Comparison of ENCODE assay signal across 8 cellular contexts in the genomic region with DNA sequence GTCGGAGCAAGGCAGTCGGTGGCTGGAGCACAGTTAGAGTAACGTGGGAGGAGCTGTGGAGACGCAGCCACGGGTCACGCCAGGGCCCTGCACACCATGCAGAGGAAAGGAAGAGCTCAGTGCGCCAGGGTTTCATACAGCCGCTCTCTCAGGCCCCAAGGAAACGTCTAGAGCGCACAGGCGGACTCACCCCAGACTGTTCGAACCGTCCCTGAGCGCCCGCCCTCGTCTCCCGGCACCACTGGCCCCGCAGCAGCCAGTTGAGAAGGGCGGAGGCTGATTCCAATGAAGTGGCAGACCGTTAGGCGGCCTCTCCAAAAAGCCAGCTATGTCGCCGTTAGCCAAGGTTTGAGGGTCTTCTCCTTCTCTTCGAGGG. TPM values are rescaled to one million over a fixed set of nuclear protein-coding genes. Genes with fewer than 3 reads are reported as not detected.
DNase-seq lines count a peak whose midpoint lies in the region; ATAC-seq and TF ChIP-seq lines count a peak whose summit lies in the region.

No MANE protein-coding gene starts in this region.

- H4K12ac ChIP-seq in trophoblast cell (ENCODE audit: low read depth, low read length) = no peak overlapping the region

- H3K36me3 Mint-ChIP-seq in activated T-cell treated with anti-CD3 and anti-CD28 coated beads, Interleukin-2, amount 50 U/mL, for 72 hours (ENCODE audit: insufficient read depth in 2 of 2) = peaks cover 0 to 4% of the 10 kb centered on the region in 2 donors

- H3K27me3 ChIP-seq in H7 (ENCODE audit: control insufficient read depth, insufficient read depth, low read length) (peaks cover 3% of the 10 kb centered on the region; the same call in 1 of the 2 replicates), trophoblast cell (ENCODE audit: insufficient read depth, low read length) (no peaks in the 10 kb centered on the region)

- DNase-seq in H7 (peak; percentile 28), NAMALWA (ENCODE audit: low spot score) (peak; percentile 61), germinal center (ENCODE audit: low spot score) (peak; percentile 35), trophoblast cell (peak; percentile 19 to 51), A172 (ENCODE audit: low spot score) (no peak), GM19240 (ENCODE audit: insufficient read length, low spot score) (no peak)
- peak; percentile 51 to 56 for DNase-seq in activated T-cell treated with anti-CD3 and anti-CD28 coated beads, Interleukin-2, amount 50 U/mL, for 72 hours

- H3K4me3 ChIP-seq in GM12875 (ENCODE audit: low read depth, low read length) = peak overlapping the region; percentile 98
- no peak overlapping the region; the same call in 1 of the 2 replicates for H3K4me3 ChIP-seq in H7 (ENCODE audit: insufficient read depth, low read depth, low read length)
- no peak overlapping the region for H3K4me3 ChIP-seq in trophoblast cell (ENCODE audit: low read depth, low read length)

- H3K79me1 ChIP-seq in trophoblast cell (ENCODE audit: low read length) = peaks cover 5% of the 10 kb centered on the region

- peak overlapping the region; percentile 99 for H3K27ac Mint-ChIP-seq in activated T-cell treated with anti-CD3 and anti-CD28 coated beads, Interleukin-2, amount 50 U/mL, for 72 hours

- H3K9ac ChIP-seq in trophoblast cell (ENCODE audit: low read length) = no peak overlapping the region

- no peak overlapping the region for H4K91ac ChIP-seq in trophoblast cell (ENCODE audit: low read depth, low read length)

- H3K4me1 Mint-ChIP-seq in activated T-cell treated with anti-CD3 and anti-CD28 coated beads, Interleukin-2, amount 50 U/mL, for 72 hours (ENCODE audit: low read depth) = peaks cover 43% of the 10 kb centered on the region

- no peak overlapping the region for H3K27ac ChIP-seq in trophoblast cell (ENCODE audit: low read depth, low read length)

- H4K8ac ChIP-seq in trophoblast cell (ENCODE audit: low read depth, low read length) = no peak overlapping the region

- H3K27me3 Mint-ChIP-seq in activated T-cell treated with anti-CD3 and anti-CD28 coated beads, Interleukin-2, amount 50 U/mL, for 72 hours (ENCODE audit: low read depth) = no peaks in the 10 kb centered on the region

- WGBS in trophoblast cell (ENCODE audit: extremely low coverage, insufficient coverage, insufficient read length) = no CpG with 5 or more reads among the region's 24 CpGs

- H3K18ac ChIP-seq in trophoblast cell (ENCODE audit: low read length) = no peak overlapping the region

- peaks cover 0 to 4% of the 10 kb centered on the region in 2 experiments for H3K4me1 ChIP-seq in trophoblast cell (ENCODE audit: control insufficient read depth in 1 of 2, insufficient read depth in 2 of 2, low read length in 2 of 2)

- ATAC-seq in activated T-cell treated with anti-CD3 and anti-CD28 coated beads, Interleukin-2, amount 50 U/mL, for 72 hours (replicated peaks in 1 of 2) = peak; percentile 36 to 48

- no peak overlapping the region for H3K14ac ChIP-seq in trophoblast cell (ENCODE audit: low read length)

- no peak overlapping the region for H3K4ac ChIP-seq in trophoblast cell (ENCODE audit: low read depth, low read length)

- no peaks in the 10 kb centered on the region for H3K9me3 ChIP-seq in trophoblast cell (ENCODE audit: insufficient read depth, low read depth, low read length)

- no peak overlapping the region for H2BK120ac ChIP-seq in trophoblast cell (ENCODE audit: insufficient read depth, low read length, poor library complexity)

- TF ChIP-seq CTCF in GM12875 (IDR thresholded peaks at IDR 0.05; ENCODE audit: borderline replicate concordance, insufficient read depth, low read depth, low read length) = no peak

- H3K4me2 ChIP-seq in trophoblast cell (ENCODE audit: low read length) = peak overlapping the region; percentile 66

- no peak overlapping the region for H2BK5ac ChIP-seq in trophoblast cell (ENCODE audit: low read depth, low read length, poor library complexity)

- no peak overlapping the region for H2AK5ac ChIP-seq in trophoblast cell (ENCODE audit: low read length)

- H3K4me3 Mint-ChIP-seq in activated T-cell treated with anti-CD3 and anti-CD28 coated beads, Interleukin-2, amount 50 U/mL, for 72 hours = peak overlapping the region; percentile 88 to 94

- no peak overlapping the region for H2BK12ac ChIP-seq in trophoblast cell (ENCODE audit: low read length)

- H3K36me3 ChIP-seq in H7 (replicated peaks; ENCODE audit: control insufficient read depth, insufficient read depth, low read length) = no peaks in the 10 kb centered on the region
- no peaks in the 10 kb centered on the region for H3K36me3 ChIP-seq in trophoblast cell (ENCODE audit: control insufficient read depth in 1 of 2, insufficient read depth in 2 of 2, low read length in 2 of 2)

- H3K79me2 ChIP-seq in trophoblast cell (ENCODE audit: control insufficient read depth, insufficient read depth, low read length, poor library complexity) = peaks cover 4% of the 10 kb centered on the region

- no peaks in the 10 kb centered on the region for H3K9me3 Mint-ChIP-seq in activated T-cell treated with anti-CD3 and anti-CD28 coated beads, Interleukin-2, amount 50 U/mL, for 72 hours

- no peak overlapping the region for H2AFZ ChIP-seq in trophoblast cell (ENCODE audit: insufficient read depth, low read length, poor library complexity)

- H3K23ac ChIP-seq in trophoblast cell (ENCODE audit: low read length) = no peak overlapping the region

RNA-seq across cellular contexts. Expression of gene HYLS1, which starts 0.5 kb away (rescaled TPM):
- 7.9 and 11.5 TPM in 2 replicates for total RNA-seq in H7 (2014; rRNA removed; shearing (Covaris generic))
- 1 to 10 TPM; 8.9 to 9.7 TPM for total RNA-seq in activated T-cell treated with anti-CD3 and anti-CD28 coated beads, Interleukin-2, amount 50 U/mL, for 72 hours
- polyA plus RNA-seq in trophoblast cell (2013) = 3.7 TPM in 2 replicates
- total RNA-seq in A172 (2014; rRNA removed; shearing (Covaris generic)) = 9.7 and 12.5 TPM in 2 replicates

RNA-seq across cellular contexts. Expression of gene PUS3, which starts 16.0 kb away (rescaled TPM):
- 12.7 and 19.0 TPM in 2 replicates for total RNA-seq in H7 (2014; rRNA removed; shearing (Covaris generic))
- total RNA-seq in activated T-cell treated with anti-CD3 and anti-CD28 coated beads, Interleukin-2, amount 50 U/mL, for 72 hours = 10 to 100 TPM; 14.0 to 17.5 TPM
- polyA plus RNA-seq in trophoblast cell (2013) = 22.2 and 24.9 TPM in 2 replicates
- 9.5 and 14.0 TPM in 2 replicates for total RNA-seq in A172 (2014; rRNA removed; shearing (Covaris generic))

RNA-seq across cellular contexts. Expression of gene DDX25, which starts 17.3 kb away (rescaled TPM):
- 6.7 and 8.5 TPM in 2 replicates for total RNA-seq in H7 (2014; rRNA removed; shearing (Covaris generic))
- under 1 TPM; 0.32 to 0.38 TPM for total RNA-seq in activated T-cell treated with anti-CD3 and anti-CD28 coated beads, Interleukin-2, amount 50 U/mL, for 72 hours
- polyA plus RNA-seq in trophoblast cell (2013) = 0.47 and 0.89 TPM in 2 replicates
- total RNA-seq in A172 (2014; rRNA removed; shearing (Covaris generic)) = not detected in 2 replicates

RNA-seq across cellular contexts. Expression of gene PATE4, which starts 53.9 kb away (rescaled TPM):
- not detected in 2 replicates for total RNA-seq in H7 (2014; rRNA removed; shearing (Covaris generic))
- not detected for total RNA-seq in activated T-cell treated with anti-CD3 and anti-CD28 coated beads, Interleukin-2, amount 50 U/mL, for 72 hours
- polyA plus RNA-seq in trophoblast cell (2013) = not detected in 2 replicates
- not detected in 2 replicates for total RNA-seq in A172 (2014; rRNA removed; shearing (Covaris generic))

RNA-seq across cellular contexts. Expression of gene VSIG10L2, which starts 58.9 kb away (rescaled TPM):
- total RNA-seq in H7 (2014; rRNA removed; shearing (Covaris generic)) = not detected in 2 replicates
- total RNA-seq in activated T-cell treated with anti-CD3 and anti-CD28 coated beads, Interleukin-2, amount 50 U/mL, for 72 hours = not detected
- not detected in 2 replicates for polyA plus RNA-seq in trophoblast cell (2013)
- total RNA-seq in A172 (2014; rRNA removed; shearing (Covaris generic)) = not detected in 2 replicates

Comparison
In these comparisons a context has a peak if more than half of its experiments do, and no peak if none do; other contexts are left out.
1. DNase-seq: peak in H7 (single experiment), NAMALWA (single experiment), activated T-cell treated with anti-CD3 and anti-CD28 coated beads, Interleukin-2, amount 50 U/mL, for 72 hours (2 of 2), germinal center (single experiment) and trophoblast cell (2 of 2); none in A172 (single experiment) and GM19240 (single experiment).